In the genomic region with DNA sequence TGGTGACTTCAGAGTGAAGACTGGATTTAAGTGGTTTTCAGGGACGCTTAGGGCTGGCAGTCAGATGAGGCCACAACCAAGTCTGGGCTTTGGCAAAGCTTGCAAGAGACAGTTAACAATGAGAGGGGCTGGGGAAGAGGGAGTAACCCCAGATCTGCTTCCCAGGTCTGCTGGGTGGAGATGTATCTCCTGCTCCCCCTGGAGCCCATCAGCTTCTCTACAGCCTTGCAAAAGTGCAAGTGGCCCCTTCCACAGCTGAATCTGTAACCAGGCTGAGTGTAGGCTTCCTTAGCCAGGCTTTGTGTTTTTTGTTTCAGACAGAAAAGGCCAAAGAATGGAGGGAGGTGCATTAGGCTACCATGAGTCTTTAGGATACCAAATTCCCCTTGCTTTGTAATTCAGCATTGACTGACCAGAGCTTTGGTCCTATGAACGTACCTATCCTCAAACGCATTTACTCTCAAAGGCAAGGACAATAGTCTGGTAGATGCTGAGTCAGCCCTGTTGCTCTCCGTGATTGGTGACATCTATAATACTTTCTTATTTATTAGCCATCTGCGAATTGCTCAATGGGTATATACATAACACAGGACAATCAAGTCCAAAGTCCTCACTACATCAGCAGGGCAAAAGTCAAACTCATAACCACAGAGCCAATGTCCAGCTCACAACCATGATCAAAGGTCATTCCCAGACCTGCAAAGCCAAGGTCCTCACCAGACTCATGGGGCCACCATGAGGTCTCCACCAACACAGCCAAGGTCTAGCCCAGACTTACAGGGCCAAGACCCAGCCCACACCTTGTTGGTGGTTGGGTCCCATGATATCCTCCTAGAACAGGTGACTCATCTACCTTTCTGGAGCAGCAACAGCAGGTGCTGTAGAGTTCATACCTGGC, we compare ENCODE assay signal across 10 cellular contexts. TPM values are rescaled to one million over a fixed set of nuclear protein-coding genes. Genes with fewer than 3 reads are reported as not detected.
DNase-seq lines count a peak whose midpoint lies in the region; ATAC-seq and TF ChIP-seq lines count a peak whose summit lies in the region.
"Had no signal": no experiment of that assay in that cellular context is flagged by ENCODE, and none has a peak within 500 bp of the region (broad histone marks: within the 10 kb centered on the region; RNA-seq: fewer than 3 reads in every experiment).

No MANE protein-coding gene starts in this region.

- no peak for DNase-seq in activated T-cell treated with anti-CD3 and anti-CD28 coated beads, Interleukin-2, amount 50 U/mL, for 24 hours
- no peak for DNase-seq in activated T-cell treated with anti-CD3 and anti-CD28 coated beads, Interleukin-2, amount 50 U/mL, for 48 hours
- DNase-seq in epithelial cell of proximal tubule (ENCODE audit: low read depth) (no peak), osteocyte (ENCODE audit: extremely low spot score, unreplicated experiment) (no peak), H4 (ENCODE audit: low spot score) (no peak), activated gamma-delta T cell (lab: John Stamatoyannopoulos, UW) (no peak)

- no peak overlapping the region for H3K27ac ChIP-seq in OCI-LY3 (ENCODE audit: low read length)
- H3K27ac ChIP-seq: neutrophil had no signal

- no peaks in the 10 kb centered on the region for H4K20me1 ChIP-seq in OCI-LY3 (ENCODE audit: insufficient read depth, low read length)

- H2AFZ ChIP-seq in OCI-LY3 (ENCODE audit: low read depth, low read length): no peak overlapping the region

- H3K9me3 ChIP-seq in OCI-LY3 (ENCODE audit: insufficient read depth, low read length): no peaks in the 10 kb centered on the region
- H3K9me3 ChIP-seq: neutrophil had no signal

- no peaks in the 10 kb centered on the region for H3K36me3 ChIP-seq in OCI-LY3 (replicated peaks; ENCODE audit: low read depth, low read length)
- H3K36me3 ChIP-seq: neutrophil had no signal

- no peak overlapping the region for H3K4me3 Mint-ChIP-seq in activated T-cell treated with anti-CD3 and anti-CD28 coated beads, Interleukin-2, amount 50 U/mL, for 24 hours
- no peak overlapping the region for H3K4me3 Mint-ChIP-seq in osteocyte (ENCODE audit: unreplicated experiment)

- H3K4me1 ChIP-seq in OCI-LY3 (ENCODE audit: low read length): no peaks in the 10 kb centered on the region

- peak overlapping the region; percentile 31 for H3K27ac Mint-ChIP-seq in activated T-cell treated with anti-CD3 and anti-CD28 coated beads, Interleukin-2, amount 50 U/mL, for 24 hours
- H3K27ac Mint-ChIP-seq in osteocyte (ENCODE audit: unreplicated experiment): no peak overlapping the region

- no peak overlapping the region for H3K4me2 ChIP-seq in OCI-LY3 (ENCODE audit: low read length)

- H3K4me1 Mint-ChIP-seq in activated T-cell treated with anti-CD3 and anti-CD28 coated beads, Interleukin-2, amount 50 U/mL, for 24 hours (ENCODE audit: low read depth): no peaks in the 10 kb centered on the region
- H3K4me1 Mint-ChIP-seq in osteocyte (ENCODE audit: unreplicated experiment): no peaks in the 10 kb centered on the region

- no peaks in the 10 kb centered on the region for H3K9me3 Mint-ChIP-seq in activated T-cell treated with anti-CD3 and anti-CD28 coated beads, Interleukin-2, amount 50 U/mL, for 24 hours
- H3K9me3 Mint-ChIP-seq in osteocyte (ENCODE audit: unreplicated experiment): no peaks in the 10 kb centered on the region

- no peaks in the 10 kb centered on the region for H3K36me3 Mint-ChIP-seq in activated T-cell treated with anti-CD3 and anti-CD28 coated beads, Interleukin-2, amount 50 U/mL, for 24 hours (ENCODE audit: low read depth)
- no peaks in the 10 kb centered on the region for H3K36me3 Mint-ChIP-seq in osteocyte (ENCODE audit: unreplicated experiment)

- no peak overlapping the region for H3K9ac ChIP-seq in OCI-LY3 (ENCODE audit: low read length)

- ATAC-seq in GM18517 (IDR thresholded peaks at IDR 0.05; ENCODE audit: unreplicated experiment): no peak

- peaks cover 6% of the 10 kb centered on the region for H3K27me3 Mint-ChIP-seq in activated T-cell treated with anti-CD3 and anti-CD28 coated beads, Interleukin-2, amount 50 U/mL, for 24 hours
- H3K27me3 Mint-ChIP-seq in osteocyte (ENCODE audit: unreplicated experiment): peaks cover 23% of the 10 kb centered on the region

- H3K27me3 ChIP-seq in OCI-LY3 (ENCODE audit: low read depth, low read length): peaks cover 20% of the 10 kb centered on the region
- H3K27me3 ChIP-seq: neutrophil had no signal

- no peaks in the 10 kb centered on the region for H3K79me2 ChIP-seq in OCI-LY3 (ENCODE audit: low read length)

- peak; percentile 66 for TF ChIP-seq CTCF in OCI-LY3 (IDR thresholded peaks at IDR 0.05; ENCODE audit: low read depth, low read length)
- TF ChIP-seq CTCF in epithelial cell of proximal tubule (conservative IDR thresholded peaks at IDR 0.05; ENCODE audit: low read depth, low read length): peak; percentile 57
- TF ChIP-seq CTCF in osteocyte (IDR thresholded peaks at IDR 0.05): peak; percentile 50

- H3K4me3 ChIP-seq in OCI-LY3 (ENCODE audit: low read length) (no peak overlapping the region), epithelial cell of proximal tubule (ENCODE audit: low read depth, low read length) (no peak overlapping the region)

RNA-seq across cellular contexts. Expression of gene CCDC13, which starts 17.1 kb away (rescaled TPM):
- total RNA-seq in epithelial cell of proximal tubule (0.65 and 1.7 TPM in 2 replicates), osteocyte (0.30 TPM in 1 of 2 replicates, not detected in the other)
- not detected in 2 replicates for total RNA-seq in H4 (2014; rRNA removed; shearing (Covaris generic))

RNA-seq across cellular contexts. Expression of gene HIGD1A, which starts 48.4 kb away (rescaled TPM):
- total RNA-seq in epithelial cell of proximal tubule (246 and 247 TPM in 2 replicates), osteocyte (63.8 and 66.1 TPM in 2 replicates)
- 134 and 182 TPM in 2 replicates for total RNA-seq in H4 (2014; rRNA removed; shearing (Covaris generic))

RNA-seq across cellular contexts. Expression of gene ACKR2, which starts 53.3 kb away (rescaled TPM):
- 2.8 and 6.1 TPM in 2 replicates for total RNA-seq in epithelial cell of proximal tubule
- total RNA-seq in osteocyte: 0.19 and 0.24 TPM in 2 replicates
- total RNA-seq in H4 (2014; rRNA removed; shearing (Covaris generic)): not detected in 2 replicates

RNA-seq across cellular contexts. Expression of gene HHATL, which starts 53.3 kb away (rescaled TPM):
- total RNA-seq in epithelial cell of proximal tubule (not detected in 2 replicates), osteocyte (not detected in 2 replicates)
- not detected in 2 replicates for total RNA-seq in H4 (2014; rRNA removed; shearing (Covaris generic))
- total RNA-seq: activated CD8-positive, alpha-beta memory T cell treated with anti-CD3 and anti-CD28 coated beads for 36 hours had no signal
